ENCODE assay signal across 1 cellular context in the genomic region with DNA sequence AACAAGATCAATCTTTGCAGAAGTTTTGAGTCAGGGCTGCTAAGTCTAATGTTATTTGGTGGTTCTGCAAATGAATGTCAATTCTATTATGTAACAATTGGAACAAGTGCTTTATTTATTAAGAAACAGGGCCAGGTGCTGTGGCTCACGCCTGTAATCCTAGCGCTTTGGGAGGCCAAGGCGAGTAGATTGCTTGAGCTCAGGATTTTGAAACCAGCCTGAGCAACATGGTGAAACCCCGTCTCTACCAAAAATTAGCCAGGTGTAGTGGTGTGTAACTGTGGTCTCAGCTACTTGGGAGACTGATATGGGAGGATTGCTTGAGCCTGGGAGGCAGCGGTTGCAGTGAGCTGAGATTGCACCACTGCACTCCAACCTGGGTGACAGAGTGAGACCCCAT.
A peak's percentile ranks its signal among the peaks of the same experiment; 100 is the strongest.
TF ChIP-seq lines count a peak whose summit lies in the region.

No MANE protein-coding gene starts in this region.

TF ChIP-seq in HepG2, 621 proteins besides CTCF, POLR2A, EP300 and RAD21 (continued from another document):
- TF ChIP-seq, protein P1, sequence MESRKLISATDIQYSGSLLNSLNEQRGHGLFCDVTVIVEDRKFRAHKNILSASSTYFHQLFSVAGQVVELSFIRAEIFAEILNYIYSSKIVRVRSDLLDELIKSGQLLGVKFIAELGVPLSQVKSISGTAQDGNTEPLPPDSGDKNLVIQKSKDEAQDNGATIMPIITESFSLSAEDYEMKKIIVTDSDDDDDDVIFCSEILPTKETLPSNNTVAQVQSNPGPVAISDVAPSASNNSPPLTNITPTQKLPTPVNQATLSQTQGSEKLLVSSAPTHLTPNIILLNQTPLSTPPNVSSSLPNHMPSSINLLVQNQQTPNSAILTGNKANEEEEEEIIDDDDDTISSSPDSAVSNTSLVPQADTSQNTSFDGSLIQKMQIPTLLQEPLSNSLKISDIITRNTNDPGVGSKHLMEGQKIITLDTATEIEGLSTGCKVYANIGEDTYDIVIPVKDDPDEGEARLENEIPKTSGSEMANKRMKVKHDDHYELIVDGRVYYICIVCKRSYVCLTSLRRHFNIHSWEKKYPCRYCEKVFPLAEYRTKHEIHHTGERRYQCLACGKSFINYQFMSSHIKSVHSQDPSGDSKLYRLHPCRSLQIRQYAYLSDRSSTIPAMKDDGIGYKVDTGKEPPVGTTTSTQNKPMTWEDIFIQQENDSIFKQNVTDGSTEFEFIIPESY (CRISPR knock-in tag; IDR thresholded peaks at IDR 0.05): peak; percentile 86
- 0 out of 2 replicates have a peak, but pooled peaks have one; percentile 64 for TF ChIP-seq KLF6 (CRISPR knock-in tag; IDR thresholded peaks at IDR 0.05)
- TF ChIP-seq, protein P2, sequence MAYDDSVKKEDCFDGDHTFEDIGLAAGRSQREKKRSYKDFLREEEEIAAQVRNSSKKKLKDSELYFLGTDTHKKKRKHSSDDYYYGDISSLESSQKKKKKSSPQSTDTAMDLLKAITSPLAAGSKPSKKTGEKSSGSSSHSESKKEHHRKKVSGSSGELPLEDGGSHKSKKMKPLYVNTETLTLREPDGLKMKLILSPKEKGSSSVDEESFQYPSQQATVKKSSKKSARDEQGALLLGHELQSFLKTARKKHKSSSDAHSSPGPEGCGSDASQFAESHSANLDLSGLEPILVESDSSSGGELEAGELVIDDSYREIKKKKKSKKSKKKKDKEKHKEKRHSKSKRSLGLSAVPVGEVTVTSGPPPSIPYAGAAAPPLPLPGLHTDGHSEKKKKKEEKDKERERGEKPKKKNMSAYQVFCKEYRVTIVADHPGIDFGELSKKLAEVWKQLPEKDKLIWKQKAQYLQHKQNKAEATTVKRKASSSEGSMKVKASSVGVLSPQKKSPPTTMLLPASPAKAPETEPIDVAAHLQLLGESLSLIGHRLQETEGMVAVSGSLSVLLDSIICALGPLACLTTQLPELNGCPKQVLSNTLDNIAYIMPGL (CRISPR knock-in tag; IDR thresholded peaks at IDR 0.05; ENCODE audit: borderline replicate concordance in 1 of 2, low read depth in 1 of 2): 0 out of 4 replicates have a peak, but pooled peaks of 1 of the 2 experiments have one; percentile 20
- TF ChIP-seq MIER3 (CRISPR knock-in tag; IDR thresholded peaks at IDR 0.05; ENCODE audit: borderline replicate concordance): peak; percentile 32; the same call in 1 of the 2 replicates
- TF ChIP-seq ZNF430 (CRISPR knock-in tag; IDR thresholded peaks at IDR 0.05): peak; percentile 47; the same call in 1 of the 2 replicates
- peak; percentile 35; the same call in 1 of the 2 replicates for TF ChIP-seq SALL1 (CRISPR knock-in tag; IDR thresholded peaks at IDR 0.05)
- TF ChIP-seq, protein P3, sequence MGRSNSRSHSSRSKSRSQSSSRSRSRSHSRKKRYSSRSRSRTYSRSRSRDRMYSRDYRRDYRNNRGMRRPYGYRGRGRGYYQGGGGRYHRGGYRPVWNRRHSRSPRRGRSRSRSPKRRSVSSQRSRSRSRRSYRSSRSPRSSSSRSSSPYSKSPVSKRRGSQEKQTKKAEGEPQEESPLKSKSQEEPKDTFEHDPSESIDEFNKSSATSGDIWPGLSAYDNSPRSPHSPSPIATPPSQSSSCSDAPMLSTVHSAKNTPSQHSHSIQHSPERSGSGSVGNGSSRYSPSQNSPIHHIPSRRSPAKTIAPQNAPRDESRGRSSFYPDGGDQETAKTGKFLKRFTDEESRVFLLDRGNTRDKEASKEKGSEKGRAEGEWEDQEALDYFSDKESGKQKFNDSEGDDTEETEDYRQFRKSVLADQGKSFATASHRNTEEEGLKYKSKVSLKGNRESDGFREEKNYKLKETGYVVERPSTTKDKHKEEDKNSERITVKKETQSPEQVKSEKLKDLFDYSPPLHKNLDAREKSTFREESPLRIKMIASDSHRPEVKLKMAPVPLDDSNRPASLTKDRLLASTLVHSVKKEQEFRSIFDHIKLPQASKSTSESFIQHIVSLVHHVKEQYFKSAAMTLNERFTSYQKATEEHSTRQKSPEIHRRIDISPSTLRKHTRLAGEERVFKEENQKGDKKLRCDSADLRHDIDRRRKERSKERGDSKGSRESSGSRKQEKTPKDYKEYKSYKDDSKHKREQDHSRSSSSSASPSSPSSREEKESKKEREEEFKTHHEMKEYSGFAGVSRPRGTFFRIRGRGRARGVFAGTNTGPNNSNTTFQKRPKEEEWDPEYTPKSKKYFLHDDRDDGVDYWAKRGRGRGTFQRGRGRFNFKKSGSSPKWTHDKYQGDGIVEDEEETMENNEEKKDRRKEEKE (IDR thresholded peaks at IDR 0.05): no peak
- peak; percentile 18; the same call in 1 of the 2 replicates for TF ChIP-seq NCOA2 (CRISPR knock-in tag; IDR thresholded peaks at IDR 0.05)
- TF ChIP-seq, protein P4, sequence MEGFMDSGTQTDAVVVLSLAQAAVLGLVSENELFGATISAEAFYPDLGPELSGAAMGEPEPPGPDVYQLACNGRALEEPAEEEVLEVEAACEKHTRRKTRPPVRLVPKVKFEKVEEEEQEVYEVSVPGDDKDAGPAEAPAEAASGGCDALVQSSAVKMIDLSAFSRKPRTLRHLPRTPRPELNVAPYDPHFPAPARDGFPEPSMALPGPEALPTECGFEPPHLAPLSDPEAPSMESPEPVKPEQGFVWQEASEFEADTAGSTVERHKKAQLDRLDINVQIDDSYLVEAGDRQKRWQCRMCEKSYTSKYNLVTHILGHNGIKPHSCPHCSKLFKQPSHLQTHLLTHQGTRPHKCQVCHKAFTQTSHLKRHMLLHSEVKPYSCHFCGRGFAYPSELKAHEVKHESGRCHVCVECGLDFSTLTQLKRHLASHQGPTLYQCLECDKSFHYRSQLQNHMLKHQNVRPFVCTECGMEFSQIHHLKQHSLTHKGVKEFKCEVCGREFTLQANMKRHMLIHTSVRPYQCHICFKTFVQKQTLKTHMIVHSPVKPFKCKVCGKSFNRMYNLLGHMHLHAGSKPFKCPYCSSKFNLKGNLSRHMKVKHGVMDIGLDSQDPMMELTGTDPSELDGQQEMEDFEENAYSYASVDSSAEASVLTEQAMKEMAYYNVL (CRISPR knock-in tag; IDR thresholded peaks at IDR 0.05; ENCODE audit: borderline replicate concordance): peak; percentile 60; the same call in 1 of the 2 replicates
- 0 out of 2 replicates have a peak, but pooled peaks have one; percentile 35 for TF ChIP-seq AHR (CRISPR knock-in tag; IDR thresholded peaks at IDR 0.05)
- TF ChIP-seq, protein P5, sequence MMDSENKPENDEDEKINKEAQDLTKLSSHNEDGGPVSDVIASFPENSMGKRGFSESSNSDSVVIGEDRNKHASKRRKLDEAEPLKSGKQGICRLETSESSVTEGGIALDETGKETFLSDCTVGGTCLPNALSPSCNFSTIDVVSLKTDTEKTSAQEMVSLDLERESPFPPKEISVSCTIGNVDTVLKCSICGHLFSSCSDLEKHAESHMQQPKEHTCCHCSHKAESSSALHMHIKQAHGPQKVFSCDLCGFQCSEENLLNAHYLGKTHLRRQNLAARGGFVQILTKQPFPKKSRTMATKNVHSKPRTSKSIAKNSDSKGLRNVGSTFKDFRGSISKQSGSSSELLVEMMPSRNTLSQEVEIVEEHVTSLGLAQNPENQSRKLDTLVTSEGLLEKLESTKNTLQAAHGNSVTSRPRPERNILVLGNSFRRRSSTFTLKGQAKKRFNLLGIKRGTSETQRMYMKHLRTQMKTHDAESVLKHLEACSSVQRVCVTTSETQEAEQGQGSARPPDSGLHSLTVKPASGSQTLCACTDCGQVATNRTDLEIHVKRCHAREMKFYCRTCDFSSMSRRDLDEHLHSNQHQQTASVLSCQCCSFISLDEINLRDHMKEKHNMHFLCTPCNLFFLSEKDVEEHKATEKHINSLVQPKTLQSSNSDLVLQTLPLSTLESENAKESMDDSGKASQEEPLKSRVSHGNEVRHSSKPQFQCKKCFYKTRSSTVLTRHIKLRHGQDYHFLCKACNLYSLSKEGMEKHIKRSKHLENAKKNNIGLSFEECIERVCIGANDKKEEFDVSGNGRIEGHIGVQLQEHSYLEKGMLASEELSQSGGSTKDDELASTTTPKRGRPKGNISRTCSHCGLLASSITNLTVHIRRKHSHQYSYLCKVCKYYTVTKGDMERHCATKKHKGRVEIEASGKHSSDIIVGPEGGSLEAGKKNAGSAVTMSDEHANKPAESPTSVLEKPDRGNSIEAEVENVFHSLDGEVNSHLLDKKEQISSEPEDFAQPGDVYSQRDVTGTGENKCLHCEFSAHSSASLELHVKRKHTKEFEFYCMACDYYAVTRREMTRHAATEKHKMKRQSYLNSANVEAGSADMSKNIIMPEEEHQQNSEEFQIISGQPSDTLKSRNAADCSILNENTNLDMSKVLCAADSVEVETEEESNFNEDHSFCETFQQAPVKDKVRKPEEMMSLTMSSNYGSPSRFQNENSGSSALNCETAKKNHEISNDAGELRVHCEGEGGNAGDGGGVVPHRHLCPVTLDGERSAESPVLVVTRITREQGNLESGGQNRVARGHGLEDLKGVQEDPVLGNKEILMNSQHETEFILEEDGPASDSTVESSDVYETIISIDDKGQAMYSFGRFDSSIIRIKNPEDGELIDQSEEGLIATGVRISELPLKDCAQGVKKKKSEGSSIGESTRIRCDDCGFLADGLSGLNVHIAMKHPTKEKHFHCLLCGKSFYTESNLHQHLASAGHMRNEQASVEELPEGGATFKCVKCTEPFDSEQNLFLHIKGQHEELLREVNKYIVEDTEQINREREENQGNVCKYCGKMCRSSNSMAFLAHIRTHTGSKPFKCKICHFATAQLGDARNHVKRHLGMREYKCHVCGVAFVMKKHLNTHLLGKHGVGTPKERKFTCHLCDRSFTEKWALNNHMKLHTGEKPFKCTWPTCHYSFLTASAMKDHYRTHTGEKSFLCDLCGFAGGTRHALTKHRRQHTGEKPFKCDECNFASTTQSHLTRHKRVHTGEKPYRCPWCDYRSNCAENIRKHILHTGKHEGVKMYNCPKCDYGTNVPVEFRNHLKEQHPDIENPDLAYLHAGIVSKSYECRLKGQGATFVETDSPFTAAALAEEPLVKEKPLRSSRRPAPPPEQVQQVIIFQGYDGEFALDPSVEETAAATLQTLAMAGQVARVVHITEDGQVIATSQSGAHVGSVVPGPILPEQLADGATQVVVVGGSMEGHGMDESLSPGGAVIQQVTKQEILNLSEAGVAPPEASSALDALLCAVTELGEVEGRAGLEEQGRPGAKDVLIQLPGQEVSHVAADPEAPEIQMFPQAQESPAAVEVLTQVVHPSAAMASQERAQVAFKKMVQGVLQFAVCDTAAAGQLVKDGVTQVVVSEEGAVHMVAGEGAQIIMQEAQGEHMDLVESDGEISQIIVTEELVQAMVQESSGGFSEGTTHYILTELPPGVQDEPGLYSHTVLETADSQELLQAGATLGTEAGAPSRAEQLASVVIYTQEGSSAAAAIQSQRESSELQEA (CRISPR knock-in tag; IDR thresholded peaks at IDR 0.05; ENCODE audit: not compliant biosample characterization): no peak
- peak; percentile 42; the same call in 1 of the 2 replicates for TF ChIP-seq ZBTB38 (CRISPR knock-in tag; IDR thresholded peaks at IDR 0.05)
- TF ChIP-seq GATAD2A (CRISPR knock-in tag; IDR thresholded peaks at IDR 0.05): peak; percentile 14; the same call in 1 of the 2 replicates
